Comparison of ENCODE assay signal across 18 cellular contexts in genomic region chr6:79056226-79056625, GRCh38.
"Had no signal": no experiment of that assay in that cellular context is flagged by ENCODE, and none has a peak within 500 bp of the region (broad histone marks: within the 10 kb centered on the region; RNA-seq: fewer than 3 reads in every experiment).

No MANE protein-coding gene starts in this region.

- H3K27me3 Mint-ChIP-seq: activated CD4-positive, alpha-beta memory T cell treated with anti-CD3 and anti-CD28 coated beads, Interleukin-2, amount 10 ng/mL, durations not matched to agents 7 days and 5 days; activated CD4-positive, alpha-beta T cell treated with anti-CD3 and anti-CD28 coated beads for 36 hours; activated CD8-positive, alpha-beta memory T cell treated with anti-CD3 and anti-CD28 coated beads, Interleukin-2, amount 10 ng/mL, durations not matched to agents 7 days and 5 days; naive thymus-derived CD4-positive, alpha-beta T cell; stimulated activated memory B cell treated with anti-CD40 and anti-IgM and Interleukin-4, amounts not matched to agents 10 μg/mL and 1 μg/mL and 100 μg/mL, for 72 hours had no signal

- H3K4me3 Mint-ChIP-seq: activated CD4-positive, alpha-beta memory T cell treated with anti-CD3 and anti-CD28 coated beads, Interleukin-2, amount 10 ng/mL, durations not matched to agents 7 days and 5 days; activated CD4-positive, alpha-beta T cell treated with anti-CD3 and anti-CD28 coated beads for 36 hours; activated CD8-positive, alpha-beta memory T cell treated with anti-CD3 and anti-CD28 coated beads, Interleukin-2, amount 10 ng/mL, durations not matched to agents 7 days and 5 days; naive thymus-derived CD4-positive, alpha-beta T cell; stimulated activated memory B cell treated with anti-CD40 and anti-IgM and Interleukin-4, amounts not matched to agents 10 μg/mL and 1 μg/mL and 100 μg/mL, for 72 hours; T-helper 2 cell treated with Interferon-gamma antibody and Interleukin-4, amounts not matched to agents 5 μg/mL and 100 μg/mL, for 36 hours had no signal

- DNase-seq: activated CD4-positive, alpha-beta memory T cell treated with anti-CD3 and anti-CD28 coated beads, Interleukin-2, amount 10 ng/mL, durations not matched to agents 7 days and 5 days; activated CD4-positive, alpha-beta T cell treated with anti-CD3 and anti-CD28 coated beads for 36 hours; activated CD8-positive, alpha-beta memory T cell treated with anti-CD3 and anti-CD28 coated beads, Interleukin-2, amount 10 ng/mL, durations not matched to agents 7 days and 5 days; activated naive CD4-positive, alpha-beta T cell treated with Interleukin-2 at 50 U/mL for 16 hours; cortex of kidney; erythroblast; hypothalamus; kidney; left ventricle myocardium superior; mesenchymal stem cell; mucosa of descending colon; naive thymus-derived CD4-positive, alpha-beta T cell; sigmoid colon; stimulated activated CD4-positive, alpha-beta T cell treated with anti-CD3 and anti-CD28 coated beads, Interleukin-4, amount 100 ng/mL, for 24 hours; upper lobe of right lung had no signal

- H3K27ac Mint-ChIP-seq: activated CD4-positive, alpha-beta memory T cell treated with anti-CD3 and anti-CD28 coated beads, Interleukin-2, amount 10 ng/mL, durations not matched to agents 7 days and 5 days; activated CD4-positive, alpha-beta T cell treated with anti-CD3 and anti-CD28 coated beads for 36 hours; activated CD8-positive, alpha-beta memory T cell treated with anti-CD3 and anti-CD28 coated beads, Interleukin-2, amount 10 ng/mL, durations not matched to agents 7 days and 5 days; activated T-helper 2 cell treated with anti-CD3 and anti-CD28 coated beads, Interferon-gamma antibody, Interleukin-2, Interleukin-4, amounts not matched to agents 10 μg/mL and 5 μg/mL and 100 μg/mL, durations not matched to agents 14 hours and 24 hours and 36 hours; stimulated activated memory B cell treated with anti-CD40 and anti-IgM and Interleukin-4, amounts not matched to agents 10 μg/mL and 1 μg/mL and 100 μg/mL, for 72 hours; T-helper 2 cell treated with Interferon-gamma antibody and Interleukin-4, amounts not matched to agents 5 μg/mL and 100 μg/mL, for 36 hours had no signal

- ATAC-seq: activated CD4-positive, alpha-beta T cell treated with anti-CD3 and anti-CD28 coated beads for 36 hours; activated CD8-positive, alpha-beta memory T cell treated with anti-CD3 and anti-CD28 coated beads, Interleukin-2, amount 10 ng/mL, durations not matched to agents 7 days and 5 days; left ventricle myocardium superior; mucosa of descending colon; naive thymus-derived CD4-positive, alpha-beta T cell; stimulated activated memory B cell treated with anti-CD40 and anti-IgM and Interleukin-4, amounts not matched to agents 10 μg/mL and 1 μg/mL and 100 μg/mL, for 72 hours; upper lobe of right lung had no signal

- H3K9me3 Mint-ChIP-seq: stimulated activated memory B cell treated with anti-CD40 and anti-IgM and Interleukin-4, amounts not matched to agents 10 μg/mL and 1 μg/mL and 100 μg/mL, for 72 hours had no signal
